Comparison of ENCODE assay signal across 10 cellular contexts in genomic region chr2:157107877-157108276, GRCh38.
DNase-seq lines count a peak whose midpoint lies in the region; ATAC-seq and TF ChIP-seq lines count a peak whose summit lies in the region.
"Had no signal": no experiment of that assay in that cellular context is flagged by ENCODE, and none has a peak within 500 bp of the region (broad histone marks: within the 10 kb centered on the region; RNA-seq: fewer than 3 reads in every experiment).

No MANE protein-coding gene starts in this region.

- no peak overlapping the region for H2AFZ ChIP-seq in DND-41 (ENCODE audit: low read depth, low read length)

- DNase-seq in DND-41 (peak; percentile 89), NCI-H1092 treated with DMSO at 0.1 percent for 48 hours (lab: John Stamatoyannopoulos, UW) (peak; percentile 2), SJCRH30 (peak; percentile 77 to 85), lower lobe of right lung (no peak), NCI-H2227 treated with DMSO at 0.1 percent for 48 hours (lab: John Stamatoyannopoulos, UW) (no peak), NOMO-1 (lab: John Stamatoyannopoulos, UW; ENCODE audit: unreplicated experiment in 2 of 2) (no peak)
- no peak for DNase-seq in activated CD4-positive, alpha-beta T cell treated with anti-CD3 and anti-CD28 coated beads, Interleukin-2, amount 50 U/mL, for 4 hours
- DNase-seq: activated T-cell treated with anti-CD3 and anti-CD28 coated beads, Interleukin-2, amount 50 U/mL, for 48 hours; nucleus accumbens had no signal

- no peaks in the 10 kb centered on the region for H3K79me2 ChIP-seq in DND-41 (ENCODE audit: insufficient read depth, low read length)

- H3K4me1 ChIP-seq in DND-41 (ENCODE audit: insufficient read depth, low read length) (peaks cover 40% of the 10 kb centered on the region), SJCRH30 (peaks cover 7% of the 10 kb centered on the region; the same call in 1 of the 2 replicates), lower lobe of right lung (no peaks in the 10 kb centered on the region)

- TF ChIP-seq CTCF in DND-41 (IDR thresholded peaks at IDR 0.05; ENCODE audit: borderline replicate concordance, extremely low read depth, low read length, poor library complexity, severe bottlenecking) (no peak), lower lobe of right lung (IDR thresholded peaks at IDR 0.05) (no peak)

- H3K9ac ChIP-seq in DND-41 (ENCODE audit: low read depth, low read length), result peak overlapping the region; percentile 37

- no peaks in the 10 kb centered on the region for H3K27me3 ChIP-seq in DND-41 (ENCODE audit: insufficient read depth, low read length, poor library complexity)
- H3K27me3 ChIP-seq in SJCRH30, result no peaks in the 10 kb centered on the region
- H3K27me3 ChIP-seq in lower lobe of right lung (ENCODE audit: low read depth), result no peaks in the 10 kb centered on the region

- intact Hi-C loops in lower lobe of right lung (cut with DNase I), result no loop called here

- H3K36me3 ChIP-seq in DND-41 (ENCODE audit: insufficient read depth, low read length), result no peaks in the 10 kb centered on the region
- no peaks in the 10 kb centered on the region for H3K36me3 ChIP-seq in SJCRH30
- no peaks in the 10 kb centered on the region for H3K36me3 ChIP-seq in lower lobe of right lung

- ATAC-seq in DND-41 (ENCODE audit: insufficient read depth, low read depth) (peak; percentile 82), lower lobe of right lung (peak; percentile 75), GM21619 (IDR thresholded peaks at IDR 0.05; ENCODE audit: unreplicated experiment) (no peak)

- no peaks in the 10 kb centered on the region for H4K20me1 ChIP-seq in DND-41 (ENCODE audit: insufficient read depth, low read length)

- peak overlapping the region; percentile 49 for H3K4me2 ChIP-seq in DND-41 (ENCODE audit: insufficient read depth, low read length)

- H3K9me3 ChIP-seq in DND-41 (ENCODE audit: insufficient read depth, low read length, severe bottlenecking), result peaks cover 19% of the 10 kb centered on the region
- 0 out of 2 replicates have a peak, but pooled peaks cover 3% of the 10 kb centered on the region for H3K9me3 ChIP-seq in SJCRH30 (replicated peaks)
- H3K9me3 ChIP-seq in lower lobe of right lung, result no peaks in the 10 kb centered on the region

- peak overlapping the region in 1 of 2 experiments; percentile 19; a peak in 1 of 4 replicates for H3K4me3 ChIP-seq in DND-41 (ENCODE audit: low read depth in 1 of 2, low read length in 2 of 2)
- H3K4me3 ChIP-seq in SJCRH30, result no peak overlapping the region
- H3K4me3 ChIP-seq in lower lobe of right lung, result no peak overlapping the region

- H3K27ac ChIP-seq in DND-41 (ENCODE audit: low read length), result peak overlapping the region; percentile 91
- no peak overlapping the region for H3K27ac ChIP-seq in SJCRH30
- peak overlapping the region; percentile 49 for H3K27ac ChIP-seq in lower lobe of right lung

Comparison
In these comparisons a context has a peak if more than half of its experiments do, and no peak if none do; other contexts are left out.
1. DNase-seq: peak in DND-41 (single experiment), NCI-H1092 treated with DMSO at 0.1 percent for 48 hours (single experiment) and SJCRH30 (2 of 2); none in lower lobe of right lung (single experiment), activated CD4-positive, alpha-beta T cell treated with anti-CD3 and anti-CD28 coated beads, Interleukin-2, amount 50 U/mL, for 4 hours (0 of 2), NCI-H2227 treated with DMSO at 0.1 percent for 48 hours (single experiment) and NOMO-1 (0 of 2).